ENCODE assay signal across 16 cellular contexts in genomic region chr12:42017036-42017435, GRCh38.
"Had no signal": no experiment of that assay in that cellular context is flagged by ENCODE, and none has a peak within 500 bp of the region (broad histone marks: within the 10 kb centered on the region; RNA-seq: fewer than 3 reads in every experiment).

No MANE protein-coding gene starts in this region.

- H3K4me3 Mint-ChIP-seq: activated CD4-positive, alpha-beta memory T cell treated with anti-CD3 and anti-CD28 coated beads for 36 hours; activated CD4-positive, alpha-beta T cell treated with anti-CD3 and anti-CD28 coated beads for 36 hours; activated naive CD8-positive, alpha-beta T cell; activated T-helper 1 cell treated with anti-CD3 and anti-CD28 coated beads, Interleukin-12 subunit alpha, Interleukin-12 subunit beta, Interleukin-2, Interleukin-4 antibody, amounts not matched to agents 30 ng/mL and 10 ng/mL and 1 ng/mL, durations not matched to agents 14 hours and 24 hours and 36 hours had no signal

- H3K4me1 ChIP-seq: left ventricle myocardium inferior, transverse colon, uterus had no signal

- H3K4me1 Mint-ChIP-seq: activated CD4-positive, alpha-beta T cell treated with anti-CD3 and anti-CD28 coated beads for 36 hours had no signal

- ATAC-seq: activated CD4-positive, alpha-beta T cell treated with anti-CD3 and anti-CD28 coated beads for 36 hours; stimulated activated naive CD8-positive, alpha-beta T cell treated with anti-CD3 and anti-CD28 coated beads, Interleukin-15, Interleukin-2, amounts not matched to agents 100 U/mL and 50 U/mL, for 24 hours had no signal

- H3K27me3 ChIP-seq: transverse colon, uterus had no signal

- H3K9me3 ChIP-seq: left ventricle myocardium inferior, transverse colon, uterus had no signal

- H3K36me3 ChIP-seq: left ventricle myocardium inferior, transverse colon, uterus had no signal

- H3K4me3 ChIP-seq: left ventricle myocardium inferior, transverse colon, uterus had no signal

- H3K27ac ChIP-seq: left ventricle myocardium inferior, transverse colon, uterus had no signal

- H3K27me3 Mint-ChIP-seq: activated CD4-positive, alpha-beta memory T cell treated with anti-CD3 and anti-CD28 coated beads for 36 hours; progenitor cell of endocrine pancreas had no signal

- H3K9me3 Mint-ChIP-seq: activated CD4-positive, alpha-beta memory T cell treated with anti-CD3 and anti-CD28 coated beads for 36 hours; activated T-helper 1 cell treated with anti-CD3 and anti-CD28 coated beads, Interleukin-12 subunit alpha, Interleukin-12 subunit beta, Interleukin-2, Interleukin-4 antibody, amounts not matched to agents 30 ng/mL and 10 ng/mL and 1 ng/mL, durations not matched to agents 14 hours and 24 hours and 36 hours had no signal

- DNase-seq: activated CD4-positive, alpha-beta memory T cell treated with anti-CD3 and anti-CD28 coated beads for 36 hours; activated CD4-positive, alpha-beta T cell treated with anti-CD3 and anti-CD28 coated beads for 36 hours; activated T-cell treated with anti-CD3 and anti-CD28 coated beads for 4 hours; effector CD4-positive, alpha-beta T cell; kidney; left ventricle myocardium inferior; mammary epithelial cell; midbrain; stimulated activated CD4-positive, alpha-beta T cell treated with anti-CD3 and anti-CD28 coated beads, Interleukin-12 subunit alpha, Interleukin-12 subunit beta, amount 100 ng/mL, for 4 hours; stimulated activated naive CD8-positive, alpha-beta T cell treated with anti-CD3 and anti-CD28 coated beads, Interleukin-15, Interleukin-2, amounts not matched to agents 100 U/mL and 50 U/mL, for 24 hours; substantia nigra; transverse colon; uterus had no signal

- H3K36me3 Mint-ChIP-seq: activated CD4-positive, alpha-beta memory T cell treated with anti-CD3 and anti-CD28 coated beads for 36 hours; activated naive CD8-positive, alpha-beta T cell had no signal

- H3K27ac Mint-ChIP-seq: activated CD4-positive, alpha-beta memory T cell treated with anti-CD3 and anti-CD28 coated beads for 36 hours; activated CD4-positive, alpha-beta T cell treated with anti-CD3 and anti-CD28 coated beads for 36 hours; activated naive CD8-positive, alpha-beta T cell; activated T-helper 1 cell treated with anti-CD3 and anti-CD28 coated beads, Interleukin-12 subunit alpha, Interleukin-12 subunit beta, Interleukin-2, Interleukin-4 antibody, amounts not matched to agents 30 ng/mL and 10 ng/mL and 1 ng/mL, durations not matched to agents 14 hours and 24 hours and 36 hours; progenitor cell of endocrine pancreas had no signal
